9 cellular contexts compared by ENCODE assay signal in the genomic region with DNA sequence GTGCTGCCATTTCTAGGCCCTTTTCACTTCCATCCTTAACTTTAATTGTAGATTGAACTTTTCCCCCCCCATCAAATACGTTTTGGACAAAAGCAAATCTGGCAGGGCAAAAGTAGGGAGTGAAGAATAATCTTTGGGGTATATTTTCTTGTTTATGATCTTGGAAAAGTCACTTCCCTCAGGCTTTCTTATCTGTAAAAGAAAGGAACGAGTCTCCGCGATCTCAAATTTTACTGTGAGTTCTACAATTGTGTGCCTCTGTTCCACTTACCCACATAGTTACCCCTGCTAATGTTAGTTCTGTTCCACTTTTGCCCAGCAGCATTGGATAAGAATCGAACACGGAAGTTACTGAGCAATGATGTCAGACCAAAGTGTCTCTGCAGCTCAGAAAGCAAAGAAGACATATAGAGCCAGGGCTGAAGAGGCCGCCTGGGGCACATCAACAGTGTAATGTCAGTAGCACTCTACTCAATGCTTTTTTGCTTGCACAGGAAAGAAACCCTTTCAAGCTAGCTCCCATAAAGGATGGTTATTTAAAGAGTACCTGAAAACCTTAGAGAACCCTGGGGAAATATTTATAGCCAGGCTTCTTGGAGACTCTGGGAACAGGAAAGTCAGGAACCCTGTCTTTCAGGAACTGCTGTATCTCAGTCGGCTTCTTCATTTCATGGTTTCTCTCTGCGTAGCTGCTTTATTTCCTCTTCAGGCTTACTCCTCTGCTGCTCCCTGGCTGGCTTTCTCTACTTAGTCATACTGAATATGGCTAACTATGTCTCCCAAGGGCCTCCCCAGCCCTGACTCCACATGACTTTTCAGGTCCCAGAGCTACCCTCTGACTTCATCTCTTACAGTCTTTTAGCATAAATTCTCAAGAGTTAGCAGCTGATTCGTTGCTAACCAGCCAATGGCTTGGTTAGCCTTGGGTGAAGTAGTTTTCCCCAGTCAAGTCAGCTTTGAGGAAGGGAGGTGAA.
A peak's percentile ranks its signal among the peaks of the same experiment; 100 is the strongest.
DNase-seq lines count a peak whose midpoint lies in the region; ATAC-seq, FAIRE-seq and TF ChIP-seq lines count a peak whose summit lies in the region.
"Had no signal": no experiment of that assay in that cellular context is flagged by ENCODE, and none has a peak within 500 bp of the region (broad histone marks: within the 10 kb centered on the region; RNA-seq: fewer than 3 reads in every experiment).

No MANE protein-coding gene starts in this region.

- no peak overlapping the region for H3K4me3 ChIP-seq in neuronal stem cell (ENCODE audit: low read length in 2 of 2)
- no peak overlapping the region for H3K4me3 ChIP-seq in MM.1S (ENCODE audit: low read length)
- H3K4me3 ChIP-seq in ascending aorta = no peak overlapping the region

- no peak overlapping the region for H2BK12ac ChIP-seq in neuronal stem cell (ENCODE audit: low read length)

- H3F3A ChIP-seq in MM.1S (ENCODE audit: insufficient read depth, low read length) = no peaks in the 10 kb centered on the region

- peak; percentile 85 for ATAC-seq in HG02885 (IDR thresholded peaks at IDR 0.05; ENCODE audit: poor library complexity, unreplicated experiment)
- no peak for ATAC-seq in HG02840 (IDR thresholded peaks at IDR 0.05; ENCODE audit: low FRiP score, unreplicated experiment)

- no peaks in the 10 kb centered on the region for H3K79me1 ChIP-seq in neuronal stem cell (ENCODE audit: low read depth, low read length)

- no peak overlapping the region for H3K14ac ChIP-seq in neuronal stem cell (ENCODE audit: low read length)

- no peak overlapping the region for H3K18ac ChIP-seq in neuronal stem cell (ENCODE audit: low read length)

- peaks cover 40% of the 10 kb centered on the region for H3K4me1 Mint-ChIP-seq in activated T-helper 1 cell treated with anti-CD3 and anti-CD28 coated beads, Interleukin-12 subunit alpha, Interleukin-12 subunit beta, Interleukin-2, Interleukin-4 antibody, amounts not matched to agents 30 ng/mL and 10 ng/mL and 1 ng/mL, durations not matched to agents 14 hours and 24 hours and 36 hours (ENCODE audit: low read depth)

- no peak overlapping the region for H3K9ac ChIP-seq in neuronal stem cell (ENCODE audit: low read depth, low read length, poor library complexity)
- H3K9ac ChIP-seq in MM.1S (ENCODE audit: low read length) = no peak overlapping the region

- H3K27me3 ChIP-seq in neuronal stem cell (ENCODE audit: control insufficient read depth in 3 of 3, insufficient read depth in 3 of 3, low read depth in 1 of 3, low read length in 3 of 3) (no peaks in the 10 kb centered on the region), MM.1S (replicated peaks; ENCODE audit: insufficient read depth, low read length) (no peaks in the 10 kb centered on the region), ascending aorta (no peaks in the 10 kb centered on the region)

- H4K20me1 ChIP-seq in MM.1S (ENCODE audit: insufficient read depth, low read length) = no peaks in the 10 kb centered on the region

- H3K27me3 Mint-ChIP-seq in activated T-helper 1 cell treated with anti-CD3 and anti-CD28 coated beads, Interleukin-12 subunit alpha, Interleukin-12 subunit beta, Interleukin-2, Interleukin-4 antibody, amounts not matched to agents 30 ng/mL and 10 ng/mL and 1 ng/mL, durations not matched to agents 14 hours and 24 hours and 36 hours (ENCODE audit: insufficient read depth) = no peaks in the 10 kb centered on the region

- H3K4me2 ChIP-seq in neuronal stem cell (ENCODE audit: insufficient read depth, low read length, poor library complexity, severe bottlenecking) (no peak overlapping the region), MM.1S (ENCODE audit: low read depth, low read length) (no peak overlapping the region)

- intact Hi-C loops in activated T-helper 1 cell treated with anti-CD3 and anti-CD28 coated beads, Interleukin-12 subunit alpha, Interleukin-12 subunit beta, Interleukin-2, Interleukin-4 antibody, amounts not matched to agents 30 ng/mL and 10 ng/mL and 1 ng/mL, durations not matched to agents 14 hours and 24 hours and 36 hours (cut with micrococcal nuclease) = loop anchor here (1.0 kb wide), 1 partner anchor 10 kb away; no protein-coding TSS in a partner anchor
- intact Hi-C loops in ascending aorta (cut with DNase I) = no loop called here

- no peak overlapping the region for H2BK5ac ChIP-seq in neuronal stem cell (ENCODE audit: low read length)

- H3K9me3 ChIP-seq in neuronal stem cell (replicated peaks in 1 of 2; ENCODE audit: control insufficient read depth in 2 of 2, insufficient read depth in 1 of 2, low read depth in 1 of 2, low read length in 2 of 2) (no peaks in the 10 kb centered on the region), MM.1S (replicated peaks; ENCODE audit: insufficient read depth, low read length) (no peaks in the 10 kb centered on the region), ascending aorta (no peaks in the 10 kb centered on the region)

- H3K36me3 ChIP-seq in neuronal stem cell (replicated peaks in 1 of 2; ENCODE audit: control insufficient read depth in 2 of 2, insufficient read depth in 2 of 2, low read length in 2 of 2) = no peaks in the 10 kb centered on the region
- no peaks in the 10 kb centered on the region for H3K36me3 ChIP-seq in MM.1S (replicated peaks; ENCODE audit: insufficient read depth, low read length)
- H3K36me3 ChIP-seq in ascending aorta = no peaks in the 10 kb centered on the region

- no peaks in the 10 kb centered on the region for H3K79me2 ChIP-seq in MM.1S (ENCODE audit: low read length)

- H4K91ac ChIP-seq in neuronal stem cell (ENCODE audit: low read depth, low read length, poor library complexity) = no peak overlapping the region

- H3K4me3 Mint-ChIP-seq in activated T-helper 1 cell treated with anti-CD3 and anti-CD28 coated beads, Interleukin-12 subunit alpha, Interleukin-12 subunit beta, Interleukin-2, Interleukin-4 antibody, amounts not matched to agents 30 ng/mL and 10 ng/mL and 1 ng/mL, durations not matched to agents 14 hours and 24 hours and 36 hours = no peak overlapping the region

- DNase-seq in GM19239 (ENCODE audit: insufficient read length, low spot score) (no peak), neuronal stem cell (ENCODE audit: low spot score) (no peak), NCI-H82 (lab: John Stamatoyannopoulos, UW) (no peak), MM.1S (no peak), ascending aorta (ENCODE audit: low spot score in 2 of 2) (no peak)
- DNase-seq in activated T-helper 1 cell treated with anti-CD3 and anti-CD28 coated beads, Interleukin-12 subunit alpha, Interleukin-12 subunit beta, Interleukin-2, Interleukin-4 antibody, amounts not matched to agents 30 ng/mL and 10 ng/mL and 1 ng/mL, durations not matched to agents 14 hours and 24 hours and 36 hours (ENCODE audit: low spot score) = no peak
- DNase-seq: activated gamma-delta T cell treated with Interleukin-2 at 50 U/mL for 16 hours had no signal

- H3K27ac Mint-ChIP-seq in activated T-helper 1 cell treated with anti-CD3 and anti-CD28 coated beads, Interleukin-12 subunit alpha, Interleukin-12 subunit beta, Interleukin-2, Interleukin-4 antibody, amounts not matched to agents 30 ng/mL and 10 ng/mL and 1 ng/mL, durations not matched to agents 14 hours and 24 hours and 36 hours = peak overlapping the region; percentile 37

- WGBS in neuronal stem cell (ENCODE audit: extremely low coverage in 2 of 2, insufficient read length in 2 of 2, insufficient replicate concordance in 1 of 2), 2 donors = no CpG with 5 or more reads among the region's 10 CpGs

- peak overlapping the region; percentile 43 for H2AFZ ChIP-seq in neuronal stem cell (ENCODE audit: low read length)
- no peak overlapping the region for H2AFZ ChIP-seq in MM.1S (ENCODE audit: low read length)

- H3K36me3 Mint-ChIP-seq in activated T-helper 1 cell treated with anti-CD3 and anti-CD28 coated beads, Interleukin-12 subunit alpha, Interleukin-12 subunit beta, Interleukin-2, Interleukin-4 antibody, amounts not matched to agents 30 ng/mL and 10 ng/mL and 1 ng/mL, durations not matched to agents 14 hours and 24 hours and 36 hours (ENCODE audit: low read depth) = peaks cover 14% of the 10 kb centered on the region

- H3K4me1 ChIP-seq in neuronal stem cell (ENCODE audit: control insufficient read depth in 2 of 2, insufficient read depth in 1 of 2, low read depth in 1 of 2, low read length in 2 of 2) = no peaks in the 10 kb centered on the region
- H3K4me1 ChIP-seq in MM.1S (ENCODE audit: low read length) = peaks cover 11% of the 10 kb centered on the region
- no peaks in the 10 kb centered on the region for H3K4me1 ChIP-seq in ascending aorta

- no peak overlapping the region for H3K4ac ChIP-seq in neuronal stem cell (ENCODE audit: low read length)

- H4K8ac ChIP-seq in neuronal stem cell (ENCODE audit: low read depth, low read length) = no peak overlapping the region

- TF ChIP-seq CTCF in MM.1S (IDR thresholded peaks at IDR 0.05; ENCODE audit: low read length) (no peak), ascending aorta (IDR thresholded peaks at IDR 0.05) (no peak)

- no peak overlapping the region for H2BK120ac ChIP-seq in neuronal stem cell (ENCODE audit: low read depth, low read length)

- peaks cover 14% of the 10 kb centered on the region for H3K9me3 Mint-ChIP-seq in activated T-helper 1 cell treated with anti-CD3 and anti-CD28 coated beads, Interleukin-12 subunit alpha, Interleukin-12 subunit beta, Interleukin-2, Interleukin-4 antibody, amounts not matched to agents 30 ng/mL and 10 ng/mL and 1 ng/mL, durations not matched to agents 14 hours and 24 hours and 36 hours

- H2AK5ac ChIP-seq in neuronal stem cell (ENCODE audit: low read depth, low read length) = no peak overlapping the region

- peak; percentile 39 for FAIRE-seq in GM19239 (lab: Jason Lieb, UNC)

- H3K23ac ChIP-seq in neuronal stem cell (ENCODE audit: low read depth, low read length, poor library complexity) = no peak overlapping the region

- H3K9me2 ChIP-seq in MM.1S (replicated peaks; ENCODE audit: insufficient read depth, low read length) = no peaks in the 10 kb centered on the region

- no peak overlapping the region for H2BK15ac ChIP-seq in neuronal stem cell (ENCODE audit: low read length)

- no peak overlapping the region for H3K27ac ChIP-seq in neuronal stem cell (replicated peaks; ENCODE audit: low read length)
- H3K27ac ChIP-seq in MM.1S (ENCODE audit: low read length) = no peak overlapping the region
- H3K27ac ChIP-seq in ascending aorta = no peak overlapping the region
